ENCODE assay signal across 1 cellular context in the genomic region with DNA sequence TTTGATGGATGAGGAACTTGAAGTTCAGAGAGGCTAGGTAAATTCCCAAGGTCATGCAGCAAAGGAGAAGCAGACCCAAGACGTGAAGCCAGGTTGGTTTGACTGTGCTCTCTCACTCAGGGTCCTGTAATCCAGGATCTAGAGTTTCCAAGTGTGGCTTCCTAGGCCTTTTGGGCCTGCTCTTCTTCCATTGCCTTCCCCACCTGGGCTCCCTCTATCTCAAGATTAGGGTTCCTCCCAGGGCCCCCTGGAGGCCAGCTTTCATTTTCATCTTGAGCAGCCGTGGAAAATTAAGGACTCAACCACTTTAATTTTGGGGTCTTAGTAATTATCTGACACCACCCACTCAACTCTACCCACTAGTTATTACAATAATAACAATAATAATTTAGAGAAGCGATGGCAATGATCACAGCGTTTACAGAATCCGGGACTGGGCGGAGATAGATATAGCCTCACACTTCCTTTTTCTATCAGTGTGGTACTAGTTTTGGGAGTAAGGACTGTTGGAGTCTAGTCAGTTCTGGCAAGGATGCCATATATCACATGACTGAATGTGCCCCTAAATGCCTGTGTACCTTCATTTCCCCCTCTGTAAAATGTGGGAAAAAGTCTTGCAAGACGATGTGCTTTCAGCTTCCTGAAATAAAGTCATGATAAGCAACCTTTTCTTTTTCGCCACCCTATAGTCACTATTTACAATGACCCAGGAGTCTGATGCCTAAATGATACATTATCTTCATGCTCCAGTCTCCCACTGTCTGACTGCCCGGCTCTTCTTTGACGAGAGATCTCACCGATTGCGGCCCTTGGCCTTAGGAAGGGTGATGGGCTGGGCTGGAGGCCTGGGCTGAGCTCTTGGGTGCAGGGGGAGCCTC.
A peak's percentile ranks its signal among the peaks of the same experiment; 100 is the strongest.
TF ChIP-seq lines count a peak whose summit lies in the region.

No MANE protein-coding gene starts in this region.

TF ChIP-seq in K562, 482 proteins besides CTCF, POLR2A, EP300 and RAD21 (continues in another document):
- TF ChIP-seq RERE (CRISPR knock-in tag; IDR thresholded peaks at IDR 0.05; ENCODE audit: borderline replicate concordance) (no peak), ZNF830 (CRISPR knock-in tag; IDR thresholded peaks at IDR 0.05) (no peak), ZNF644 (tag; IDR thresholded peaks at IDR 0.05; ENCODE audit: low read depth) (0 out of 2 replicates have a peak, but pooled peaks have one; percentile 18), TFAP4 (CRISPR knock-in tag; IDR thresholded peaks at IDR 0.05; ENCODE audit: borderline replicate concordance) (peak; percentile 33; the same call in 1 of the 2 replicates), GATA2 (CRISPR knock-in tag; IDR thresholded peaks at IDR 0.05) (peak; percentile 77), ZFX (CRISPR knock-in tag; IDR thresholded peaks at IDR 0.05) (peak; percentile 39; the same call in 1 of the 2 replicates), TGIF2 (CRISPR knock-in tag; IDR thresholded peaks at IDR 0.05) (no peak), USF1 (CRISPR knock-in tag; IDR thresholded peaks at IDR 0.05) (no peak), LARP7 (IDR thresholded peaks at IDR 0.05) (no peak), ZNF740 (CRISPR knock-in tag; IDR thresholded peaks at IDR 0.05) (no peak), ZNF740 (tag; IDR thresholded peaks at IDR 0.05) (no peak), POLR2AphosphoS5 (IDR thresholded peaks at IDR 0.05; ENCODE audit: control insufficient read depth, insufficient read depth, low read depth, low read length) (peak; percentile 69; the same call in 1 of the 2 replicates), CREM (IDR thresholded peaks at IDR 0.05; ENCODE audit: low read depth) (peak; percentile 45; the same call in 1 of the 2 replicates), RCOR1 (IDR thresholded peaks at IDR 0.05; ENCODE audit: borderline replicate concordance in 1 of 2, low read depth in 2 of 2, low read length in 2 of 2) (peak in 1 of 2 experiments; percentile 91; a peak in 2 of 4 replicates), DPF2 (IDR thresholded peaks at IDR 0.05) (peak; percentile 93), ATF7 (IDR thresholded peaks at IDR 0.05) (peak; percentile 54; the same call in 1 of the 2 replicates), TBL1XR1 (IDR thresholded peaks at IDR 0.05; ENCODE audit: low read length in 2 of 2) (peak in 1 of 2 experiments; percentile 86; a peak in 2 of 4 replicates), ZBED1 (IDR thresholded peaks at IDR 0.05) (no peak), CBFA2T2 (conservative IDR thresholded peaks at IDR 0.05) (peak; percentile 85), ARID2 (IDR thresholded peaks at IDR 0.05) (no peak), TEAD4 (IDR thresholded peaks at IDR 0.05; ENCODE audit: low read length) (peak; percentile 89), TEAD4 (CRISPR knock-in tag; IDR thresholded peaks at IDR 0.05; ENCODE audit: borderline replicate concordance) (no peak), CBFA2T3 (IDR thresholded peaks at IDR 0.05) (peak; percentile 92), SNIP1 (IDR thresholded peaks at IDR 0.05; ENCODE audit: low read depth) (no peak), MECOM (CRISPR knock-in tag; IDR thresholded peaks at IDR 0.05) (peak; percentile 94), FOXK2 (conservative IDR thresholded peaks at IDR 0.05 in 1 of 2, IDR thresholded peaks at IDR 0.05 in 1 of 2; ENCODE audit: low read depth in 2 of 2) (peak in 1 of 2 experiments; percentile 63), HDAC2 (IDR thresholded peaks at IDR 0.05) (peak; percentile 59; the same call in 1 of the 2 replicates), FOSL1 (tag; conservative IDR thresholded peaks at IDR 0.05) (peak; percentile 46; the same call in 1 of the 2 replicates), BRD4 (IDR thresholded peaks at IDR 0.05) (no peak), SPI1 (IDR thresholded peaks at IDR 0.05; ENCODE audit: borderline replicate concordance, low read depth, low read length) (peak; percentile 80; the same call in 1 of the 2 replicates)
- TF ChIP-seq, protein P1, sequence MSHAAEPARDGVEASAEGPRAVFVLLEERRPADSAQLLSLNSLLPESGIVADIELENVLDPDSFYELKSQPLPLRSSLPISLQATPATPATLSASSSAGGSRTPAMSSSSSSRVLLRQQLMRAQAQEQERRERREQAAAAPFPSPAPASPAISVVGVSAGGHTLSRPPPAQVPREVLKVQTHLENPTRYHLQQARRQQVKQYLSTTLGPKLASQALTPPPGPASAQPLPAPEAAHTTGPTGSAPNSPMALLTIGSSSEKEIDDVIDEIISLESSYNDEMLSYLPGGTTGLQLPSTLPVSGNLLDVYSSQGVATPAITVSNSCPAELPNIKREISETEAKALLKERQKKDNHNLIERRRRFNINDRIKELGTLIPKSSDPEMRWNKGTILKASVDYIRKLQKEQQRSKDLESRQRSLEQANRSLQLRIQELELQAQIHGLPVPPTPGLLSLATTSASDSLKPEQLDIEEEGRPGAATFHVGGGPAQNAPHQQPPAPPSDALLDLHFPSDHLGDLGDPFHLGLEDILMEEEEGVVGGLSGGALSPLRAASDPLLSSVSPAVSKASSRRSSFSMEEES (CRISPR knock-in tag; IDR thresholded peaks at IDR 0.05) = peak; percentile 75
- TF ChIP-seq, protein P2, sequence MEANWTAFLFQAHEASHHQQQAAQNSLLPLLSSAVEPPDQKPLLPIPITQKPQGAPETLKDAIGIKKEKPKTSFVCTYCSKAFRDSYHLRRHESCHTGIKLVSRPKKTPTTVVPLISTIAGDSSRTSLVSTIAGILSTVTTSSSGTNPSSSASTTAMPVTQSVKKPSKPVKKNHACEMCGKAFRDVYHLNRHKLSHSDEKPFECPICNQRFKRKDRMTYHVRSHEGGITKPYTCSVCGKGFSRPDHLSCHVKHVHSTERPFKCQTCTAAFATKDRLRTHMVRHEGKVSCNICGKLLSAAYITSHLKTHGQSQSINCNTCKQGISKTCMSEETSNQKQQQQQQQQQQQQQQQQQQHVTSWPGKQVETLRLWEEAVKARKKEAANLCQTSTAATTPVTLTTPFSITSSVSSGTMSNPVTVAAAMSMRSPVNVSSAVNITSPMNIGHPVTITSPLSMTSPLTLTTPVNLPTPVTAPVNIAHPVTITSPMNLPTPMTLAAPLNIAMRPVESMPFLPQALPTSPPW (CRISPR knock-in tag; IDR thresholded peaks at IDR 0.05) = peak; percentile 41; the same call in 1 of the 2 replicates
- TF ChIP-seq, protein P3, sequence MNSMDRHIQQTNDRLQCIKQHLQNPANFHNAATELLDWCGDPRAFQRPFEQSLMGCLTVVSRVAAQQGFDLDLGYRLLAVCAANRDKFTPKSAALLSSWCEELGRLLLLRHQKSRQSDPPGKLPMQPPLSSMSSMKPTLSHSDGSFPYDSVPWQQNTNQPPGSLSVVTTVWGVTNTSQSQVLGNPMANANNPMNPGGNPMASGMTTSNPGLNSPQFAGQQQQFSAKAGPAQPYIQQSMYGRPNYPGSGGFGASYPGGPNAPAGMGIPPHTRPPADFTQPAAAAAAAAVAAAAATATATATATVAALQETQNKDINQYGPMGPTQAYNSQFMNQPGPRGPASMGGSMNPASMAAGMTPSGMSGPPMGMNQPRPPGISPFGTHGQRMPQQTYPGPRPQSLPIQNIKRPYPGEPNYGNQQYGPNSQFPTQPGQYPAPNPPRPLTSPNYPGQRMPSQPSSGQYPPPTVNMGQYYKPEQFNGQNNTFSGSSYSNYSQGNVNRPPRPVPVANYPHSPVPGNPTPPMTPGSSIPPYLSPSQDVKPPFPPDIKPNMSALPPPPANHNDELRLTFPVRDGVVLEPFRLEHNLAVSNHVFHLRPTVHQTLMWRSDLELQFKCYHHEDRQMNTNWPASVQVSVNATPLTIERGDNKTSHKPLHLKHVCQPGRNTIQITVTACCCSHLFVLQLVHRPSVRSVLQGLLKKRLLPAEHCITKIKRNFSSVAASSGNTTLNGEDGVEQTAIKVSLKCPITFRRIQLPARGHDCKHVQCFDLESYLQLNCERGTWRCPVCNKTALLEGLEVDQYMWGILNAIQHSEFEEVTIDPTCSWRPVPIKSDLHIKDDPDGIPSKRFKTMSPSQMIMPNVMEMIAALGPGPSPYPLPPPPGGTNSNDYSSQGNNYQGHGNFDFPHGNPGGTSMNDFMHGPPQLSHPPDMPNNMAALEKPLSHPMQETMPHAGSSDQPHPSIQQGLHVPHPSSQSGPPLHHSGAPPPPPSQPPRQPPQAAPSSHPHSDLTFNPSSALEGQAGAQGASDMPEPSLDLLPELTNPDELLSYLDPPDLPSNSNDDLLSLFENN (IDR thresholded peaks at IDR 0.05; ENCODE audit: low read depth in 2 of 2, low read length in 2 of 2) = 0 out of 4 replicates have a peak, but pooled peaks of 1 of the 2 experiments have one; percentile 51
- TF ChIP-seq, protein P4, sequence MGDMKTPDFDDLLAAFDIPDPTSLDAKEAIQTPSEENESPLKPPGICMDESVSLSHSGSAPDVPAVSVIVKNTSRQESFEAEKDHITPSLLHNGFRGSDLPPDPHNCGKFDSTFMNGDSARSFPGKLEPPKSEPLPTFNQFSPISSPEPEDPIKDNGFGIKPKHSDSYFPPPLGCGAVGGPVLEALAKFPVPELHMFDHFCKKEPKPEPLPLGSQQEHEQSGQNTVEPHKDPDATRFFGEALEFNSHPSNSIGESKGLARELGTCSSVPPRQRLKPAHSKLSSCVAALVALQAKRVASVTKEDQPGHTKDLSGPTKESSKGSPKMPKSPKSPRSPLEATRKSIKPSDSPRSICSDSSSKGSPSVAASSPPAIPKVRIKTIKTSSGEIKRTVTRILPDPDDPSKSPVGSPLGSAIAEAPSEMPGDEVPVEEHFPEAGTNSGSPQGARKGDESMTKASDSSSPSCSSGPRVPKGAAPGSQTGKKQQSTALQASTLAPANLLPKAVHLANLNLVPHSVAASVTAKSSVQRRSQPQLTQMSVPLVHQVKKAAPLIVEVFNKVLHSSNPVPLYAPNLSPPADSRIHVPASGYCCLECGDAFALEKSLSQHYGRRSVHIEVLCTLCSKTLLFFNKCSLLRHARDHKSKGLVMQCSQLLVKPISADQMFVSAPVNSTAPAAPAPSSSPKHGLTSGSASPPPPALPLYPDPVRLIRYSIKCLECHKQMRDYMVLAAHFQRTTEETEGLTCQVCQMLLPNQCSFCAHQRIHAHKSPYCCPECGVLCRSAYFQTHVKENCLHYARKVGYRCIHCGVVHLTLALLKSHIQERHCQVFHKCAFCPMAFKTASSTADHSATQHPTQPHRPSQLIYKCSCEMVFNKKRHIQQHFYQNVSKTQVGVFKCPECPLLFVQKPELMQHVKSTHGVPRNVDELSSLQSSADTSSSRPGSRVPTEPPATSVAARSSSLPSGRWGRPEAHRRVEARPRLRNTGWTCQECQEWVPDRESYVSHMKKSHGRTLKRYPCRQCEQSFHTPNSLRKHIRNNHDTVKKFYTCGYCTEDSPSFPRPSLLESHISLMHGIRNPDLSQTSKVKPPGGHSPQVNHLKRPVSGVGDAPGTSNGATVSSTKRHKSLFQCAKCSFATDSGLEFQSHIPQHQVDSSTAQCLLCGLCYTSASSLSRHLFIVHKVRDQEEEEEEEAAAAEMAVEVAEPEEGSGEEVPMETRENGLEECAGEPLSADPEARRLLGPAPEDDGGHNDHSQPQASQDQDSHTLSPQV (IDR thresholded peaks at IDR 0.05) = no peak
